In the genomic region with DNA sequence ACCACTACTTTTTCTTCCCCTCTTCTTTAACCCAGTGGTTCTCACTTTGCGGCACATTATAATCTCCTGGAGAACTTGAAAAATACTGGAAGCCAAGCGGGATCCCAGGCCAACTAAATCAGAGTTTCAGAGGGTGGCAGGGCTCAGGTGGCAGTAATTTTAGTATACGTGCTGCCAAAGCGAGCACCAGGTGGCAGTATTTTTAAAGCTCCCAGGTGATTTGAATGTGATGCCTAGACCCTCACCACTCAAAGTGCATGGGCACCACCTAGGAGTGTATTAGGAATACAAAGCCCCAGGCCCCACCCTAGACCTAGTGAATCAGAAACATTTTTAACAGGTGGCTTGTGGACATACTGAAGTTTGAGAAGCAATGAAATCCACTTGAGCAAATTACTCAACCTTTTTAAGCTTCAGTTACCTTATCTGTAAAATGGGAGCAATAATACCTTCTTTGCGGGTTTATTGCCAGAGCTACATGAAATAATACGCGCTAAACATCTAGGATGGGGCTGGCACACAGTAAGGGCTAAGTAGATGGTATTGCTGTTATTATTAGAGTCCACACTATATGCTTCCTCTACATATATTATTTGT, we compare ENCODE assay signal across 8 cellular contexts. TPM values are rescaled to one million over a fixed set of nuclear protein-coding genes. Genes with fewer than 3 reads are reported as not detected.
DNase-seq lines count a peak whose midpoint lies in the region; ATAC-seq and TF ChIP-seq lines count a peak whose summit lies in the region.

No MANE protein-coding gene starts in this region.

- no peaks in the 10 kb centered on the region for H3K9me3 ChIP-seq in hepatocyte (ENCODE audit: low read depth)

- peak; percentile 19 for TF ChIP-seq CTCF in hepatocyte (IDR thresholded peaks at IDR 0.05; ENCODE audit: poor library complexity)

- no peak overlapping the region for H3K27ac ChIP-seq in hepatocyte
- no peak overlapping the region for H3K27ac ChIP-seq in substantia nigra (ENCODE audit: low read depth, low read length, poor library complexity, severe bottlenecking)

- 82% methylated on average over 7 of the region's 7 CpGs for WGBS in hepatocyte (ENCODE audit: low lambda C conversion rate, missing lambda C conversion rate)

- H2AFZ ChIP-seq in hepatocyte = no peak overlapping the region

- peak; percentile 20 for DNase-seq in DMS153 treated with DMSO at 0.1 percent for 48 hours (lab: John Stamatoyannopoulos, UW; ENCODE audit: unreplicated experiment)
- DNase-seq in SK-N-DZ (ENCODE audit: low spot score) = peak; percentile 23
- DNase-seq in hepatocyte (ENCODE audit: low spot score) = no peak
- DNase-seq in substantia nigra (lab: John Stamatoyannopoulos, UW) = no peak
- DNase-seq in AML-193 (lab: John Stamatoyannopoulos, UW) = no peak

- no peaks in the 10 kb centered on the region for H3K27me3 ChIP-seq in hepatocyte

- no peaks in the 10 kb centered on the region for H3K79me2 ChIP-seq in hepatocyte

- peaks cover 4% of the 10 kb centered on the region for H3K4me1 ChIP-seq in hepatocyte (ENCODE audit: insufficient read depth)

- H3K9me2 ChIP-seq in hepatocyte (replicated peaks; ENCODE audit: insufficient read depth) = no peaks in the 10 kb centered on the region

- no peaks in the 10 kb centered on the region for H4K20me1 ChIP-seq in hepatocyte (ENCODE audit: insufficient read depth, poor library complexity, severe bottlenecking)

- H3K36me3 ChIP-seq in hepatocyte (replicated peaks; ENCODE audit: insufficient read depth, low read depth) = no peaks in the 10 kb centered on the region

- H3K4me3 ChIP-seq in hepatocyte = no peak overlapping the region

- ATAC-seq in HG03432 (IDR thresholded peaks at IDR 0.05; ENCODE audit: unreplicated experiment) (peak; percentile 55), GM19467 (IDR thresholded peaks at IDR 0.05; ENCODE audit: unreplicated experiment) (no peak), HG03135 (IDR thresholded peaks at IDR 0.05; ENCODE audit: unreplicated experiment) (no peak)

- no peak overlapping the region for H3K4me2 ChIP-seq in hepatocyte

RNA-seq across cellular contexts. Expression of gene B3GALNT1, which starts 8.3 kb away (rescaled TPM):
- 52.4 and 55.7 TPM in 2 replicates for polyA plus RNA-seq in SK-N-DZ (2014; cell fraction: cytosol; rRNA removed)
- 25.1 and 29.9 TPM in 2 replicates for polyA plus RNA-seq in SK-N-DZ (2014; cell fraction: nucleus; rRNA removed)
- 19.1 and 22.5 TPM in 2 replicates for total RNA-seq in hepatocyte
- 10.4 and 11.7 TPM in 2 replicates for polyA plus RNA-seq in hepatocyte

Comparison
In these comparisons a context has a peak if more than half of its experiments do, and no peak if none do; other contexts are left out.
1. DNase-seq: peak in DMS153 treated with DMSO at 0.1 percent for 48 hours (single experiment) and SK-N-DZ (single experiment); none in hepatocyte (single experiment), substantia nigra (0 of 49) and AML-193 (0 of 2).